26 cellular contexts compared by ENCODE assay signal in genomic region chr5:103333376-103333775, GRCh38.
"Had no signal": no experiment of that assay in that cellular context is flagged by ENCODE, and none has a peak within 500 bp of the region (broad histone marks: within the 10 kb centered on the region; RNA-seq: fewer than 3 reads in every experiment).

No MANE protein-coding gene starts in this region.

- H3K36me3 ChIP-seq: left ventricle myocardium inferior, ovary, prostate gland, tibial nerve, uterus had no signal

- H3K9me3 ChIP-seq: left ventricle myocardium inferior, mucosa of descending colon, ovary, prostate gland, tibial nerve, uterus had no signal

- H3K27ac ChIP-seq: left ventricle myocardium inferior, ovary, prostate gland, tibial nerve, uterus had no signal

- H3K27me3 ChIP-seq: ovary, tibial nerve, uterus had no signal

- H3K4me3 ChIP-seq: left ventricle myocardium inferior, lung, mucosa of descending colon, ovary, prostate gland, tibial nerve, uterus had no signal

- DNase-seq: hypothalamus; islet precursor cell; left ventricle myocardium inferior; midbrain; mucosa of descending colon; naive thymus-derived CD4-positive, alpha-beta T cell; ovary; posterior cingulate gyrus; retina; right cardiac atrium; small intestine; stimulated activated CD4-positive, alpha-beta T cell treated with anti-CD3 and anti-CD28 coated beads, Interleukin-1b, Interleukin-23, amount 100 ng/mL, for 48 hours; stimulated activated CD4-positive, alpha-beta T cell treated with anti-CD3 and anti-CD28 coated beads, Interleukin-2, amount 100 ng/mL, for 48 hours; stimulated activated CD4-positive, alpha-beta T cell treated with anti-CD3 and anti-CD28 coated beads, Interleukin-4, amount 100 ng/mL, for 4 hours; stimulated activated CD8-positive, alpha-beta memory T cell treated with anti-CD3 and anti-CD28 coated beads, Interleukin-4, amount 100 ng/mL, for 48 hours; stimulated activated naive CD4-positive, alpha-beta T cell treated with Interleukin-2 at 50 U/mL for 16 hours; stimulated activated naive CD8-positive, alpha-beta T cell treated with anti-CD3 and anti-CD28 coated beads, Interleukin-15, amount 100 ng/mL, for 72 hours; substantia nigra; uterus had no signal

- H3K27me3 Mint-ChIP-seq: stimulated activated memory B cell treated with anti-CD40 and anti-IgM and Interleukin-4, amounts not matched to agents 10 μg/mL and 1 μg/mL and 100 μg/mL, for 72 hours; type B pancreatic cell had no signal

- H3K27ac Mint-ChIP-seq: naive thymus-derived CD4-positive, alpha-beta T cell; natural killer cell treated with Interleukin-12 subunit alpha and Interleukin-12 subunit beta and Interleukin-15 and Interleukin-18, amount 100 ng/mL, for 72 hours; stimulated activated memory B cell treated with anti-CD40 and anti-IgM and Interleukin-4, amounts not matched to agents 10 μg/mL and 1 μg/mL and 100 μg/mL, for 72 hours; stimulated activated naive CD8-positive, alpha-beta T cell treated with anti-CD3 and anti-CD28 coated beads, Interleukin-15, amount 100 ng/mL, for 72 hours; type B pancreatic cell had no signal

- H3K9me3 Mint-ChIP-seq: naive thymus-derived CD4-positive, alpha-beta T cell; natural killer cell treated with Interleukin-12 subunit alpha and Interleukin-12 subunit beta and Interleukin-15 and Interleukin-18, amount 100 ng/mL, for 72 hours; stimulated activated memory B cell treated with anti-CD40 and anti-IgM and Interleukin-4, amounts not matched to agents 10 μg/mL and 1 μg/mL and 100 μg/mL, for 72 hours; stimulated activated naive CD8-positive, alpha-beta T cell treated with anti-CD3 and anti-CD28 coated beads, Interleukin-15, amount 100 ng/mL, for 72 hours; type B pancreatic cell had no signal

- H3K4me3 Mint-ChIP-seq: naive thymus-derived CD4-positive, alpha-beta T cell; natural killer cell treated with Interleukin-12 subunit alpha and Interleukin-12 subunit beta and Interleukin-15 and Interleukin-18, amount 100 ng/mL, for 72 hours; stimulated activated memory B cell treated with anti-CD40 and anti-IgM and Interleukin-4, amounts not matched to agents 10 μg/mL and 1 μg/mL and 100 μg/mL, for 72 hours; stimulated activated naive CD8-positive, alpha-beta T cell treated with anti-CD3 and anti-CD28 coated beads, Interleukin-15, amount 100 ng/mL, for 72 hours; type B pancreatic cell had no signal

- H3K4me1 Mint-ChIP-seq: naive thymus-derived CD4-positive, alpha-beta T cell; stimulated activated memory B cell treated with anti-CD40 and anti-IgM and Interleukin-4, amounts not matched to agents 10 μg/mL and 1 μg/mL and 100 μg/mL, for 72 hours; stimulated activated naive CD8-positive, alpha-beta T cell treated with anti-CD3 and anti-CD28 coated beads, Interleukin-15, amount 100 ng/mL, for 72 hours had no signal

- H3K36me3 Mint-ChIP-seq: naive thymus-derived CD4-positive, alpha-beta T cell; natural killer cell treated with Interleukin-12 subunit alpha and Interleukin-12 subunit beta and Interleukin-15 and Interleukin-18, amount 100 ng/mL, for 72 hours; stimulated activated memory B cell treated with anti-CD40 and anti-IgM and Interleukin-4, amounts not matched to agents 10 μg/mL and 1 μg/mL and 100 μg/mL, for 72 hours; type B pancreatic cell had no signal

- H3K4me1 ChIP-seq: left ventricle myocardium inferior, prostate gland, tibial nerve, uterus had no signal

- ATAC-seq: mucosa of descending colon; naive thymus-derived CD4-positive, alpha-beta T cell; natural killer cell treated with Interleukin-12 subunit alpha and Interleukin-12 subunit beta and Interleukin-15 and Interleukin-18, amount 100 ng/mL, for 72 hours; right cardiac atrium; sciatic nerve; stimulated activated memory B cell treated with anti-CD40 and anti-IgM and Interleukin-4, amounts not matched to agents 10 μg/mL and 1 μg/mL and 100 μg/mL, for 72 hours; stimulated activated naive CD8-positive, alpha-beta T cell treated with anti-CD3 and anti-CD28 coated beads, Interleukin-15, amount 100 ng/mL, for 72 hours had no signal
